Comparison of ENCODE assay signal across 22 cellular contexts in genomic region chrX:23764183-23764582, GRCh38. TPM values are rescaled to one million over a fixed set of nuclear protein-coding genes. Genes with fewer than 3 reads are reported as not detected.
DNase-seq lines count a peak whose midpoint lies in the region; ATAC-seq, FAIRE-seq and TF ChIP-seq lines count a peak whose summit lies in the region.
"Had no signal": no experiment of that assay in that cellular context is flagged by ENCODE, and none has a peak within 500 bp of the region (broad histone marks: within the 10 kb centered on the region; RNA-seq: fewer than 3 reads in every experiment).

No MANE protein-coding gene starts in this region.

- DNase-seq in DMS53 (lab: John Stamatoyannopoulos, UW) (peak; percentile 37), DMS53 treated with DMSO at 0.1 percent for 48 hours (lab: John Stamatoyannopoulos, UW; ENCODE audit: unreplicated experiment) (no peak), kidney (no peak), HepG2 (ENCODE audit: low spot score) (no peak), type B pancreatic cell (ENCODE audit: extremely low spot score, unreplicated experiment) (no peak), hypothalamus (lab: John Stamatoyannopoulos, UW) (no peak), DMS114 treated with DMSO at 0.1 percent for 48 hours (lab: John Stamatoyannopoulos, UW; ENCODE audit: unreplicated experiment) (no peak)
- DNase-seq: AML-193; Caco-2; CD4-positive, alpha-beta T cell; DND-41; GM23248; HCEC 1CT had no signal

- no peaks in the 10 kb centered on the region for H3K36me3 Mint-ChIP-seq in type B pancreatic cell

- CTCF ChIA-PET in HepG2 (lab: Yijun Ruan, JAX; ENCODE audit: low intra/inter-chr PET ratio, low total read pairs), result no interaction called here

- no peaks in the 10 kb centered on the region for H3K27me3 ChIP-seq in HepG2 (ENCODE audit: control insufficient read depth in 1 of 2, insufficient read depth in 2 of 2, low read length in 2 of 2)

- no peak for TF ChIP-seq CTCF in kidney (IDR thresholded peaks at IDR 0.05; ENCODE audit: borderline replicate concordance, extremely low read depth, insufficient read depth)
- TF ChIP-seq CTCF in HepG2 (CRISPR knock-in tag; IDR thresholded peaks at IDR 0.05), result no peak
- TF ChIP-seq CTCF in type B pancreatic cell (conservative IDR thresholded peaks at IDR 0.05), result no peak

- H3K9me3 Mint-ChIP-seq in type B pancreatic cell, result no peaks in the 10 kb centered on the region
- H3K9me3 Mint-ChIP-seq: CD4-positive, alpha-beta T cell had no signal

- in situ Hi-C loops in HepG2 (cut with HindIII; ENCODE audit: extremely low pct_ligation_motif_present, low pct_unique_long_range_greater_than_20kb), result no loop called here

- no TSS peak for BruUV-seq in HepG2 (replicated peaks; lab: Mats Ljungman, UMichigan)

- TF ChIP-seq EP300 in HepG2 (IDR thresholded peaks at IDR 0.05; ENCODE audit: low read depth in 2 of 2, low read length in 2 of 2), result no peak
- no peak for TF ChIP-seq EP300 in HepG2 (CRISPR knock-in tag; IDR thresholded peaks at IDR 0.05; ENCODE audit: borderline replicate concordance)

- no peak overlapping the region for H3K27ac Mint-ChIP-seq in type B pancreatic cell
- H3K27ac Mint-ChIP-seq: CD4-positive, alpha-beta T cell had no signal

- POLR2A ChIA-PET in HepG2 (lab: Yijun Ruan, JAX), result no interaction called here

- no peaks in the 10 kb centered on the region for H3K79me2 ChIP-seq in HepG2 (ENCODE audit: insufficient read depth, low read length)

- H3K4me1 Mint-ChIP-seq in type B pancreatic cell (ENCODE audit: unreplicated experiment), result peaks cover 4% of the 10 kb centered on the region

- H3K27ac ChIP-seq in kidney (ENCODE audit: low read depth in 2 of 2, low read length in 2 of 2), result peak overlapping the region in 1 of 2 donors; percentile 47
- H3K27ac ChIP-seq in HepG2 (ENCODE audit: extremely low read length, insufficient read depth, low read length), result peak overlapping the region; percentile 52
- H3K27ac ChIP-seq: 22Rv1, C4-2B, GM23248 had no signal

- no peaks in the 10 kb centered on the region for H3K9me3 ChIP-seq in kidney (ENCODE audit: control insufficient read depth in 1 of 2, low read length in 2 of 2)
- H3K9me3 ChIP-seq in HepG2 (ENCODE audit: low read length), result no peaks in the 10 kb centered on the region
- H3K9me3 ChIP-seq: A549, Caco-2 had no signal

- peak overlapping the region; percentile 7 for H3K4me3 Mint-ChIP-seq in type B pancreatic cell
- H3K4me3 Mint-ChIP-seq: CD4-positive, alpha-beta T cell had no signal

- intact Hi-C loops in kidney (cut with DNase I) (no loop called here), HepG2 (cut with micrococcal nuclease; ENCODE audit: unreplicated experiment) (no loop called here)

- FAIRE-seq in kidney (lab: Jason Lieb, UNC) (peak; percentile 45), HepG2 (lab: Jason Lieb, UNC) (no peak)
- FAIRE-seq: A549, D721Med, G401.6, GM12891, GM19239, H54 had no signal

- peak; percentile 92 for ATAC-seq in HepG2
- ATAC-seq in GM21381 (IDR thresholded peaks at IDR 0.05; ENCODE audit: unreplicated experiment), result no peak
- ATAC-seq: A549 had no signal

- H3K36me3 ChIP-seq in kidney (ENCODE audit: control insufficient read depth in 1 of 2, insufficient read depth in 2 of 2, low read length in 2 of 2), result no peaks in the 10 kb centered on the region
- H3K36me3 ChIP-seq in HepG2 (replicated peaks in 1 of 2; ENCODE audit: control insufficient read depth in 1 of 2, insufficient read depth in 2 of 2, low read length in 2 of 2), result no peaks in the 10 kb centered on the region

- WGBS in HepG2 (ENCODE audit: low lambda C conversion rate), result 0% methylated on average over 1 of the region's 1 CpG

- no peaks in the 10 kb centered on the region for H4K20me1 ChIP-seq in HepG2 (ENCODE audit: insufficient read depth, low read length)

- no peak overlapping the region for H2AFZ ChIP-seq in HepG2 (ENCODE audit: low read length)
- H2AFZ ChIP-seq: GM23248 had no signal

- no peak for TF ChIP-seq RAD21 in HepG2 (CRISPR knock-in tag; IDR thresholded peaks at IDR 0.05)

- H3K27me3 Mint-ChIP-seq in type B pancreatic cell, result no peaks in the 10 kb centered on the region
- H3K27me3 Mint-ChIP-seq: CD4-positive, alpha-beta T cell had no signal

- H3K4me3 ChIP-seq in kidney (ENCODE audit: low read length in 2 of 2) (peak overlapping the region in 1 of 2 donors; percentile 32), HepG2 (replicated peaks in 1 of 3; ENCODE audit: insufficient read depth in 1 of 3, low read depth in 2 of 3, low read length in 3 of 3) (no peak overlapping the region)
- H3K4me3 ChIP-seq: A549, GM23248 had no signal

- TF ChIP-seq POLR2A in HepG2 (IDR thresholded peaks at IDR 0.05; ENCODE audit: insufficient read depth in 1 of 2, low read depth in 2 of 2, low read length in 2 of 2), result no peak

- peaks cover 0 to 2% of the 10 kb centered on the region in 2 donors for H3K4me1 ChIP-seq in kidney (ENCODE audit: control insufficient read depth in 1 of 2, insufficient read depth in 1 of 2, low read depth in 1 of 2, low read length in 2 of 2)
- H3K4me1 ChIP-seq in HepG2 (ENCODE audit: insufficient read depth, low read length), result peaks cover 17% of the 10 kb centered on the region
- H3K4me1 ChIP-seq: Caco-2 had no signal

- H3K9ac ChIP-seq in kidney (ENCODE audit: low read length in 2 of 2) (no peak overlapping the region), HepG2 (ENCODE audit: insufficient read depth, low read depth, low read length) (no peak overlapping the region)
- H3K9ac ChIP-seq: GM23248 had no signal

- 0 out of 2 replicates have a peak overlapping the region, but pooled peaks have one; percentile 32 for H3K4me2 ChIP-seq in HepG2 (ENCODE audit: low read depth, low read length)

TF ChIP-seq in HepG2, 621 proteins besides CTCF, POLR2A, EP300 and RAD21 (continues in another document):
- TF ChIP-seq ZNF326 (CRISPR knock-in tag; IDR thresholded peaks at IDR 0.05; ENCODE audit: borderline replicate concordance) (no peak), NR2F6 (IDR thresholded peaks at IDR 0.05) (0 out of 2 replicates have a peak, but pooled peaks have one; percentile 15), NR2F6 (CRISPR knock-in tag; IDR thresholded peaks at IDR 0.05) (no peak), REPIN1 (CRISPR knock-in tag; IDR thresholded peaks at IDR 0.05; ENCODE audit: borderline replicate concordance, low read depth) (no peak)

RNA-seq across cellular contexts. Expression of gene SAT1, which starts 18.8 kb away (rescaled TPM):
- total RNA-seq in kidney, result 417 TPM
- polyA plus RNA-seq in kidney (ENCODE audit: insufficient read depth, low read depth, low replicate concordance), result 574 TPM
- 216 and 237 TPM in 2 replicates for total RNA-seq in HepG2 (2016; rRNA removed; fragmentation: Illumina TruSeq; extraction: Trizol)
- 71.5 and 78.9 TPM in 2 replicates for total RNA-seq in HepG2 (2016; cell fraction: cytosol; rRNA removed; fragmentation: Illumina TruSeq; extraction: Trizol; ENCODE audit: low read depth)
- 224 and 242 TPM in 2 replicates for total RNA-seq in HepG2 (2016; cell fraction: insoluble cytoplasmic fraction; rRNA removed; fragmentation: Illumina TruSeq; extraction: Trizol)
- total RNA-seq in HepG2 (2016; cell fraction: membrane; rRNA removed; fragmentation: Illumina TruSeq; extraction: Trizol), result 183 and 209 TPM in 2 replicates
- total RNA-seq in HepG2 (2016; cell fraction: nucleus; rRNA removed; fragmentation: Illumina TruSeq; extraction: Trizol), result 221 and 242 TPM in 2 replicates
- 1,213 and 1,243 TPM in 2 replicates for polyA plus RNA-seq in HepG2 (2011; rRNA removed)
- 501 and 788 TPM in 2 replicates for polyA plus RNA-seq in HepG2 (2011; cell fraction: cytosol; rRNA removed)
- 2,273 and 3,133 TPM in 2 replicates for polyA plus RNA-seq in HepG2 (2011; cell fraction: nucleus; rRNA removed)
- polyA plus RNA-seq in HepG2 (2012), result 931 and 961 TPM in 2 replicates
- polyA plus RNA-seq in HepG2 (2016; cell fraction: cytosol; fragmentation: Illumina TruSeq; extraction: Trizol; ENCODE audit: low read depth), result 82.9 and 86.6 TPM in 2 replicates
- 238 and 267 TPM in 2 replicates for polyA plus RNA-seq in HepG2 (2016; cell fraction: insoluble cytoplasmic fraction; fragmentation: Illumina TruSeq; extraction: Trizol; ENCODE audit: low read depth)
- polyA plus RNA-seq in HepG2 (2016; cell fraction: membrane; fragmentation: Illumina TruSeq; extraction: Trizol; ENCODE audit: low read depth), result 166 and 177 TPM in 2 replicates
- polyA plus RNA-seq in HepG2 (2016; cell fraction: nucleus; fragmentation: Illumina TruSeq; extraction: Trizol; ENCODE audit: insufficient read depth, low read depth), result 367 and 400 TPM in 2 replicates
- 38.8 and 128 TPM in 2 replicates for polyA minus RNA-seq in HepG2 (2011; rRNA and poly(A)+ RNA removed; ENCODE audit: low replicate concordance)
- 149 and 175 TPM in 2 replicates for polyA minus RNA-seq in HepG2 (2011; cell fraction: cytosol; rRNA and poly(A)+ RNA removed)
- 734 and 963 TPM in 2 replicates for polyA minus RNA-seq in HepG2 (2011; cell fraction: nucleus; rRNA and poly(A)+ RNA removed)
- 440 and 517 TPM in 2 replicates for total RNA-seq in type B pancreatic cell (ENCODE audit: low replicate concordance)

RNA-seq across cellular contexts. Expression of gene ACOT9, which starts 21.1 kb away (rescaled TPM):
- total RNA-seq in kidney, result 42.7 TPM
- polyA plus RNA-seq in kidney (ENCODE audit: insufficient read depth, low read depth, low replicate concordance), result 24.9 TPM
- total RNA-seq in HepG2 (2016; rRNA removed; fragmentation: Illumina TruSeq; extraction: Trizol), result 35.1 and 36.9 TPM in 2 replicates
- 9.2 and 9.7 TPM in 2 replicates for total RNA-seq in HepG2 (2016; cell fraction: cytosol; rRNA removed; fragmentation: Illumina TruSeq; extraction: Trizol; ENCODE audit: low read depth)
- 34.3 and 34.8 TPM in 2 replicates for total RNA-seq in HepG2 (2016; cell fraction: insoluble cytoplasmic fraction; rRNA removed; fragmentation: Illumina TruSeq; extraction: Trizol)
- 9.3 and 11.4 TPM in 2 replicates for total RNA-seq in HepG2 (2016; cell fraction: membrane; rRNA removed; fragmentation: Illumina TruSeq; extraction: Trizol)
- 35.5 and 38.1 TPM in 2 replicates for total RNA-seq in HepG2 (2016; cell fraction: nucleus; rRNA removed; fragmentation: Illumina TruSeq; extraction: Trizol)
- polyA plus RNA-seq in HepG2 (2011; rRNA removed), result 28.7 and 33.3 TPM in 2 replicates
- 13.6 and 18.4 TPM in 2 replicates for polyA plus RNA-seq in HepG2 (2011; cell fraction: cytosol; rRNA removed)
- 46.5 and 58.9 TPM in 2 replicates for polyA plus RNA-seq in HepG2 (2011; cell fraction: nucleus; rRNA removed)
- polyA plus RNA-seq in HepG2 (2012), result 21.9 and 23.2 TPM in 2 replicates
- 3.1 and 3.8 TPM in 2 replicates for polyA plus RNA-seq in HepG2 (2016; cell fraction: cytosol; fragmentation: Illumina TruSeq; extraction: Trizol; ENCODE audit: low read depth)
- polyA plus RNA-seq in HepG2 (2016; cell fraction: insoluble cytoplasmic fraction; fragmentation: Illumina TruSeq; extraction: Trizol; ENCODE audit: low read depth), result 26.2 and 26.3 TPM in 2 replicates
- 5.8 and 5.9 TPM in 2 replicates for polyA plus RNA-seq in HepG2 (2016; cell fraction: membrane; fragmentation: Illumina TruSeq; extraction: Trizol; ENCODE audit: low read depth)
- 71.1 and 73.9 TPM in 2 replicates for polyA plus RNA-seq in HepG2 (2016; cell fraction: nucleus; fragmentation: Illumina TruSeq; extraction: Trizol; ENCODE audit: insufficient read depth, low read depth)
- 21.3 and 33.6 TPM in 2 replicates for polyA minus RNA-seq in HepG2 (2011; rRNA and poly(A)+ RNA removed; ENCODE audit: low replicate concordance)
- polyA minus RNA-seq in HepG2 (2011; cell fraction: cytosol; rRNA and poly(A)+ RNA removed), result 14.2 and 15.7 TPM in 2 replicates
- polyA minus RNA-seq in HepG2 (2011; cell fraction: nucleus; rRNA and poly(A)+ RNA removed), result 34.6 and 40.5 TPM in 2 replicates
- 37.9 and 51.2 TPM in 2 replicates for total RNA-seq in type B pancreatic cell (ENCODE audit: low replicate concordance)
